ENCODE assay signal across 7 cellular contexts in the genomic region with DNA sequence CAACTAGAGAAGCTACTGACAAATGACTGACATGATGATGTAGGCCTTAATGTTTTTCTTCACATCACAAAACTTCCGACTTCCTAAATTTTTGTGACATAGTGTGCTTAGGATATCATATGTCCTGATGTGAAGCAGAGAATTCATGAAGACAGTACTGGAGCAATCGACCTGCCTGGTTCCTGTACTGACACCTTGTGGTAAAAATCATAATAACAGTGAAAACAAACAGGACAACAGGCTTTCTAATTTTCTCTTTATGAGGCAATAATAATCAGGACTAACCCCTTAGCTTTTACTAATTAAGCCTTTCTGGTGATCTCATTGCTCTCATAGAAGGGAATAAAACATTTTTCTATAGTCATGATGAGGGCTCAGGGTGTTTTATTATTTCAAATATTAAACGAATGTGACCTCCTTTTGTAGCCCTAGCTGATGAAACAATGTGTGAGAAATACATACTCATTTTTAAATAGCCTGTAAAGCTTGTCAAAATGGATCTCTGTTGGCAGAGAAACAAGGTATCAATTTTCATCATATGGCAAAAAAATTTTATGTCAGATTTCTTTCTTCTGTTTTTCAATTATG.
A peak's percentile ranks its signal among the peaks of the same experiment; 100 is the strongest.
DNase-seq lines count a peak whose midpoint lies in the region; ATAC-seq and TF ChIP-seq lines count a peak whose summit lies in the region.

No MANE protein-coding gene starts in this region.

- CTCF ChIA-PET in SK-N-SH (lab: Yijun Ruan, JAX), result interaction anchor here (0.6 to 1.5 kb wide), 10 partner anchors 8 to 436 kb away, joined by 3 to 6 read pairs (median 3); no protein-coding TSS in a partner anchor
- CTCF ChIA-PET in activated CD4-positive, alpha-beta memory T cell treated with anti-CD3 and anti-CD28 coated beads for 36 hours (lab: Charles Lee), result interaction anchor here (0.7 kb wide), 1 partner anchor 297 kb away, joined by 3 read pairs; no protein-coding TSS in a partner anchor

- H3K27ac Mint-ChIP-seq in immature natural killer cell, result no peak overlapping the region
- no peak overlapping the region for H3K27ac Mint-ChIP-seq in activated CD4-positive, alpha-beta memory T cell treated with anti-CD3 and anti-CD28 coated beads for 36 hours

- H3K4me2 ChIP-seq in SK-N-SH, result no peak overlapping the region

- WGBS in SK-N-SH (ENCODE audit: low lambda C conversion rate), result 0% methylated on average over 3 of the region's 3 CpGs

- H3K4me1 ChIP-seq in SK-N-SH (ENCODE audit: control insufficient read depth in 1 of 2, insufficient read depth in 2 of 2, low read depth in 1 of 2, low read length in 1 of 2), result no peaks in the 10 kb centered on the region

- H3K9me3 ChIP-seq in SK-N-SH, result no peaks in the 10 kb centered on the region

- no peaks in the 10 kb centered on the region for H3F3A ChIP-seq in SK-N-SH (replicated peaks; ENCODE audit: insufficient read depth)

- no peaks in the 10 kb centered on the region for H3K36me3 ChIP-seq in SK-N-SH (replicated peaks in 1 of 2; ENCODE audit: control insufficient read depth in 1 of 2, insufficient read depth in 2 of 2, low read length in 1 of 2)

- no peaks in the 10 kb centered on the region for H3K79me2 ChIP-seq in SK-N-SH (ENCODE audit: insufficient read depth)

- peak; percentile 71 for TF ChIP-seq CTCF in SK-N-SH (IDR thresholded peaks at IDR 0.05)

- no peaks in the 10 kb centered on the region for H4K20me1 ChIP-seq in SK-N-SH (ENCODE audit: insufficient read depth)

- peaks cover 9% of the 10 kb centered on the region; the same call in 1 of the 2 replicates for H3K27me3 ChIP-seq in SK-N-SH (ENCODE audit: insufficient read depth)

- no peaks in the 10 kb centered on the region for H3K9me2 ChIP-seq in SK-N-SH

- H3K4me3 Mint-ChIP-seq in immature natural killer cell, result no peak overlapping the region
- no peak overlapping the region for H3K4me3 Mint-ChIP-seq in activated CD4-positive, alpha-beta memory T cell treated with anti-CD3 and anti-CD28 coated beads for 36 hours

- H2AFZ ChIP-seq in SK-N-SH (ENCODE audit: low read depth), result no peak overlapping the region

- ATAC-seq in HG02678 (IDR thresholded peaks at IDR 0.05; ENCODE audit: unreplicated experiment) (peak; percentile 44), HG02852 (IDR thresholded peaks at IDR 0.05; ENCODE audit: unreplicated experiment) (no peak)

- TF ChIP-seq RAD21 in SK-N-SH (IDR thresholded peaks at IDR 0.05; ENCODE audit: low read length), result peak; percentile 56

- intact Hi-C loops in activated CD4-positive, alpha-beta memory T cell treated with anti-CD3 and anti-CD28 coated beads for 36 hours (cut with micrococcal nuclease), result loop anchor here (2.0 kb wide), 1 partner anchor 148 kb away; no protein-coding TSS in a partner anchor

- no peak for TF ChIP-seq EP300 in SK-N-SH (IDR thresholded peaks at IDR 0.05; ENCODE audit: borderline replicate concordance in 1 of 2, low read depth in 1 of 2, low read length in 1 of 2)

- DNase-seq in GM04504 (ENCODE audit: low read depth), result peak; percentile 3
- DNase-seq in SK-N-SH, result peak; percentile 41
- peak in 2 of 3 donors; percentile 9 to 10 for DNase-seq in immature natural killer cell
- DNase-seq in T-helper 2 cell, result no peak
- no peak for DNase-seq in activated CD4-positive, alpha-beta memory T cell treated with anti-CD3 and anti-CD28 coated beads for 36 hours

- no peaks in the 10 kb centered on the region for H3K4me1 Mint-ChIP-seq in immature natural killer cell
- no peaks in the 10 kb centered on the region for H3K4me1 Mint-ChIP-seq in activated CD4-positive, alpha-beta memory T cell treated with anti-CD3 and anti-CD28 coated beads for 36 hours (ENCODE audit: low read depth)

- peaks cover 0 to 4% (median 0%) of the 10 kb centered on the region in 6 donors for H3K9me3 Mint-ChIP-seq in immature natural killer cell
- H3K9me3 Mint-ChIP-seq in activated CD4-positive, alpha-beta memory T cell treated with anti-CD3 and anti-CD28 coated beads for 36 hours, result no peaks in the 10 kb centered on the region

- POLR2A ChIA-PET in SK-N-SH (lab: Yijun Ruan, JAX), result no interaction called here
- POLR2A ChIA-PET in activated CD4-positive, alpha-beta memory T cell treated with anti-CD3 and anti-CD28 coated beads for 36 hours (lab: Charles Lee), result no interaction called here

- no peak overlapping the region for H3K27ac ChIP-seq in SK-N-SH (ENCODE audit: low read depth in 2 of 2, low read length in 1 of 2)

- H3K27me3 Mint-ChIP-seq in immature natural killer cell (ENCODE audit: low read depth in 3 of 3), result peaks cover 0 to 3% (median 0%) of the 10 kb centered on the region in 3 donors
- no peaks in the 10 kb centered on the region for H3K27me3 Mint-ChIP-seq in activated CD4-positive, alpha-beta memory T cell treated with anti-CD3 and anti-CD28 coated beads for 36 hours

- no peak overlapping the region for H3K4me3 ChIP-seq in SK-N-SH (ENCODE audit: low read depth in 2 of 2, low read length in 1 of 2)

- no peak overlapping the region for H3K9ac ChIP-seq in SK-N-SH

- H3K36me3 Mint-ChIP-seq in immature natural killer cell, result no peaks in the 10 kb centered on the region
- H3K36me3 Mint-ChIP-seq in activated CD4-positive, alpha-beta memory T cell treated with anti-CD3 and anti-CD28 coated beads for 36 hours, result no peaks in the 10 kb centered on the region

TF ChIP-seq in SK-N-SH, 30 proteins besides CTCF, POLR2A, EP300 and RAD21:
- TF ChIP-seq, protein P1, sequence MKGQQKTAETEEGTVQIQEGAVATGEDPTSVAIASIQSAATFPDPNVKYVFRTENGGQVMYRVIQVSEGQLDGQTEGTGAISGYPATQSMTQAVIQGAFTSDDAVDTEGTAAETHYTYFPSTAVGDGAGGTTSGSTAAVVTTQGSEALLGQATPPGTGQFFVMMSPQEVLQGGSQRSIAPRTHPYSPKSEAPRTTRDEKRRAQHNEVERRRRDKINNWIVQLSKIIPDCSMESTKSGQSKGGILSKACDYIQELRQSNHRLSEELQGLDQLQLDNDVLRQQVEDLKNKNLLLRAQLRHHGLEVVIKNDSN (IDR thresholded peaks at IDR 0.05; ENCODE audit: borderline replicate concordance, low read depth), result no peak
- TF ChIP-seq, protein P2, sequence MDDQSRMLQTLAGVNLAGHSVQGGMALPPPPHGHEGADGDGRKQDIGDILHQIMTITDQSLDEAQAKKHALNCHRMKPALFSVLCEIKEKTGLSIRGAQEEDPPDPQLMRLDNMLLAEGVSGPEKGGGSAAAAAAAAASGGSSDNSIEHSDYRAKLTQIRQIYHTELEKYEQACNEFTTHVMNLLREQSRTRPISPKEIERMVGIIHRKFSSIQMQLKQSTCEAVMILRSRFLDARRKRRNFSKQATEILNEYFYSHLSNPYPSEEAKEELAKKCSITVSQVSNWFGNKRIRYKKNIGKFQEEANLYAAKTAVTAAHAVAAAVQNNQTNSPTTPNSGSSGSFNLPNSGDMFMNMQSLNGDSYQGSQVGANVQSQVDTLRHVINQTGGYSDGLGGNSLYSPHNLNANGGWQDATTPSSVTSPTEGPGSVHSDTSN (IDR thresholded peaks at IDR 0.05), result no peak
- TF ChIP-seq JUND (IDR thresholded peaks at IDR 0.05) (no peak), SMC3 (IDR thresholded peaks at IDR 0.05; ENCODE audit: low read depth, low read length) (peak; percentile 33), EZH2phosphoT487 (IDR thresholded peaks at IDR 0.05; ENCODE audit: borderline replicate concordance, low read depth) (no peak), ELF1 (IDR thresholded peaks at IDR 0.05) (no peak), FOSL2 (IDR thresholded peaks at IDR 0.05; ENCODE audit: borderline replicate concordance, low read depth) (no peak), RCOR1 (IDR thresholded peaks at IDR 0.05; ENCODE audit: low read length) (no peak)
- TF ChIP-seq, protein P3, sequence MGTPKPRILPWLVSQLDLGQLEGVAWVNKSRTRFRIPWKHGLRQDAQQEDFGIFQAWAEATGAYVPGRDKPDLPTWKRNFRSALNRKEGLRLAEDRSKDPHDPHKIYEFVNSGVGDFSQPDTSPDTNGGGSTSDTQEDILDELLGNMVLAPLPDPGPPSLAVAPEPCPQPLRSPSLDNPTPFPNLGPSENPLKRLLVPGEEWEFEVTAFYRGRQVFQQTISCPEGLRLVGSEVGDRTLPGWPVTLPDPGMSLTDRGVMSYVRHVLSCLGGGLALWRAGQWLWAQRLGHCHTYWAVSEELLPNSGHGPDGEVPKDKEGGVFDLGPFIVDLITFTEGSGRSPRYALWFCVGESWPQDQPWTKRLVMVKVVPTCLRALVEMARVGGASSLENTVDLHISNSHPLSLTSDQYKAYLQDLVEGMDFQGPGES (IDR thresholded peaks at IDR 0.05; ENCODE audit: low read depth, low read length), result no peak
TF ChIP-seq in SK-N-SH: peak in this region for 1.

Comparison
In these comparisons a context has a peak if more than half of its experiments do, and no peak if none do; other contexts are left out.
1. DNase-seq: peak in GM04504 (single experiment), SK-N-SH (single experiment) and immature natural killer cell (2 of 3); none in T-helper 2 cell (0 of 5) and activated CD4-positive, alpha-beta memory T cell treated with anti-CD3 and anti-CD28 coated beads for 36 hours (single experiment).